ENCODE assay signal across 11 cellular contexts in the genomic region with DNA sequence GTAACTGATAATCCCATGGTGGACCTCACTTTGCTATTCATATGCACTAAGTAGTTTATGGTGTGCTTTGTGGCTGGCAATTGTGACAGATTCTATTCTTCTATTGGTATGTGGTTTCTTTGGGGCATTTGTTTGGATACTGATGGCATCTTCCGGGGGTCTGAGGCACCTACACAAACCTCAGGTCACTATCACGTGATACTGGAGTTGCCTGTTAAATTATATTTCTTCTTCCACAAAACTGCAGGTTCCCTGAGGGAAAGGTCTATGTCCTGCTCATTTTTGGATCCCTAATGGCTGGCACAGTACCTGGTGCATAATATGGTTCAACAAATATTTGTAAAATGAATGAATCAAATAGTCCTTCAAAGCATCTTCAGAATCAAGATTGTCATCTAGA.
"Had no signal": no experiment of that assay in that cellular context is flagged by ENCODE, and none has a peak within 500 bp of the region (broad histone marks: within the 10 kb centered on the region; RNA-seq: fewer than 3 reads in every experiment).

No MANE protein-coding gene starts in this region.

- FAIRE-seq: H1, H54 had no signal

- H3K4me3 ChIP-seq: GM23248, GM23338, HAP-1 had no signal

- H3K4me2 ChIP-seq: GM23338 had no signal

- DNase-seq: GM23248, GOT3, H7, H9, HCEC 1CT, HFFc6 had no signal

- H2AFZ ChIP-seq: GM23248, GM23338 had no signal

- H3K4me1 ChIP-seq: HAP-1 had no signal

- H3K36me3 ChIP-seq: HAP-1 had no signal

- H3K9ac ChIP-seq: GM23248 had no signal

- H3K27ac ChIP-seq: GM23248 had no signal

- H3K9me3 ChIP-seq: HAP-1 had no signal

- ATAC-seq: GM23338, HCT116 had no signal
